8 cellular contexts compared by ENCODE assay signal in the genomic region with DNA sequence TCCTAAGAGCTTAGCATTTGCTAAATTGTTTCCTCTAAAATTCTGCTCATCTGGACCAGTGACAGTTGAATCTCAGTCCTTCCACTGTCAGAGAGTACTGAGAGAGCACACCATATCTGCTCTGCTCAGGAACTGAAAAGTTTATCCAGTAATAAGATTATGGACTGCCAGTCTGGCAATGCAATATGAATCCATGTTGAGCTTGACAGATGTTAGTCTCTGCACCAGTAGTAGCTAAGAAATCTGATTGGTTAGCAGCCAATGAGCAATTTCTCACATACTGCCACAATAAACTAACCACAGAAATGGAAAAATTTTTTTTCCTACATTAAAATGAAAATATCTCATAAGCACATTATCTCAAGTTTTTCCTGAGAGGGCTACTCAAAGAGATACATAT. TPM values are rescaled to one million over a fixed set of nuclear protein-coding genes. Genes with fewer than 3 reads are reported as not detected.
A peak's percentile ranks its signal among the peaks of the same experiment; 100 is the strongest.
DNase-seq lines count a peak whose midpoint lies in the region; ATAC-seq and TF ChIP-seq lines count a peak whose summit lies in the region.
"Had no signal": no experiment of that assay in that cellular context is flagged by ENCODE, and none has a peak within 500 bp of the region (broad histone marks: within the 10 kb centered on the region; RNA-seq: fewer than 3 reads in every experiment).

No MANE protein-coding gene starts in this region.

- DNase-seq in GM12865 (ENCODE audit: low read depth) (peak; percentile 8), OCI-M1 (lab: John Stamatoyannopoulos, UW) (peak; percentile 48), esophagus squamous epithelium (lab: John Stamatoyannopoulos, UW) (no peak), germinal center (ENCODE audit: low spot score) (no peak)
- no peak for DNase-seq in CD4-positive, alpha-beta memory T cell
- DNase-seq: activated CD8-positive, alpha-beta memory T cell treated with anti-CD3 and anti-CD28 coated beads, Interleukin-2, amount 50 U/mL, for 4 hours had no signal

- H3K36me3 ChIP-seq in esophagus squamous epithelium = no peaks in the 10 kb centered on the region
- H3K36me3 ChIP-seq in skeletal muscle tissue (ENCODE audit: control insufficient read depth in 3 of 3, insufficient read depth in 3 of 3, low read length in 3 of 3) = no peaks in the 10 kb centered on the region
- H3K36me3 ChIP-seq in CD4-positive, alpha-beta memory T cell (ENCODE audit: insufficient read depth, low read length) = no peaks in the 10 kb centered on the region

- H3K9ac ChIP-seq in skeletal muscle tissue (ENCODE audit: low read depth in 1 of 3, low read length in 3 of 3) = peak overlapping the region in 2 of 3 donors; percentile 27 to 90

- intact Hi-C loops in esophagus squamous epithelium (cut with DNase I) = no loop called here
- intact Hi-C loops in CD4-positive, alpha-beta memory T cell (cut with micrococcal nuclease) = loop anchor here (10.0 kb wide), 1 partner anchor 1052 kb away; the partner anchor contains the start of gene ATL2

- peaks cover 3 to 4% of the 10 kb centered on the region in 2 donors for H3K27me3 Mint-ChIP-seq in CD4-positive, alpha-beta memory T cell

- peaks cover 5 to 9% of the 10 kb centered on the region in 2 donors for H3K36me3 Mint-ChIP-seq in CD4-positive, alpha-beta memory T cell

- H3K4me3 ChIP-seq in GM12865 (ENCODE audit: low read depth, low read length) (peak overlapping the region; percentile 70), esophagus squamous epithelium (peak overlapping the region in 3 of 4 donors; percentile 78 to 96 (median 80)), skeletal muscle tissue (ENCODE audit: low read length in 3 of 3) (peak overlapping the region in 1 of 3 donors; percentile 27)
- no peak overlapping the region for H3K4me3 ChIP-seq in CD4-positive, alpha-beta memory T cell (ENCODE audit: low read length in 2 of 2)

- H3K4me3 Mint-ChIP-seq in CD4-positive, alpha-beta memory T cell = peak overlapping the region in 4 of 8 donors; percentile 5 to 67 (median 8)

- peak overlapping the region in 2 of 4 donors; percentile 92 to 95 for H3K27ac ChIP-seq in esophagus squamous epithelium
- no peak overlapping the region for H3K27ac ChIP-seq in skeletal muscle tissue (ENCODE audit: low read depth, low read length)
- no peak overlapping the region for H3K27ac ChIP-seq in CD4-positive, alpha-beta memory T cell (ENCODE audit: low read depth, low read length)

- CTCF ChIA-PET in CD4-positive, alpha-beta memory T cell (lab: Charles Lee; ENCODE audit: partially characterized antibody) = interaction anchor here (0.9 to 1.4 kb wide), 4 partner anchors 14 to 90 kb away, joined by 3 to 4 read pairs (median 3); no protein-coding TSS in a partner anchor

- no peaks in the 10 kb centered on the region for H3K27me3 ChIP-seq in esophagus squamous epithelium
- H3K27me3 ChIP-seq in skeletal muscle tissue (ENCODE audit: control insufficient read depth in 3 of 3, insufficient read depth in 3 of 3, low read length in 3 of 3) = no peaks in the 10 kb centered on the region
- no peaks in the 10 kb centered on the region for H3K27me3 ChIP-seq in CD4-positive, alpha-beta memory T cell (ENCODE audit: insufficient read depth, low read length)

- no peaks in the 10 kb centered on the region for H3K9me3 Mint-ChIP-seq in CD4-positive, alpha-beta memory T cell

- H3K27ac Mint-ChIP-seq in CD4-positive, alpha-beta memory T cell = peak overlapping the region in 1 of 7 donors; percentile 93

- H3K4me1 Mint-ChIP-seq in CD4-positive, alpha-beta memory T cell = peaks cover 34 to 70% (median 44%) of the 10 kb centered on the region in 4 donors

- no peaks in the 10 kb centered on the region for H3K9me3 ChIP-seq in esophagus squamous epithelium
- no peaks in the 10 kb centered on the region for H3K9me3 ChIP-seq in skeletal muscle tissue (ENCODE audit: control insufficient read depth in 3 of 3, low read length in 3 of 3)
- H3K9me3 ChIP-seq in CD4-positive, alpha-beta memory T cell (ENCODE audit: control insufficient read depth in 1 of 2, low read length in 2 of 2) = no peaks in the 10 kb centered on the region

- H3K4me1 ChIP-seq in esophagus squamous epithelium = peaks cover 4 to 69% (median 19%) of the 10 kb centered on the region in 3 donors
- peaks cover 6 to 22% (median 11%) of the 10 kb centered on the region in 3 donors for H3K4me1 ChIP-seq in skeletal muscle tissue (ENCODE audit: control insufficient read depth in 3 of 3, insufficient read depth in 3 of 3, low read length in 3 of 3)
- peaks cover 36% of the 10 kb centered on the region for H3K4me1 ChIP-seq in CD4-positive, alpha-beta memory T cell (ENCODE audit: insufficient read depth, low read length)

- no peak for ATAC-seq in GM21528 (IDR thresholded peaks at IDR 0.05; ENCODE audit: low FRiP score, unreplicated experiment)

- POLR2A ChIA-PET in CD4-positive, alpha-beta memory T cell (lab: Charles Lee; ENCODE audit: partially characterized antibody) = interaction anchor here (0.7 to 4.0 kb wide), 7 partner anchors 8 to 165 kb away, joined by 3 to 15 read pairs (median 3); partner anchors contain the start of genes CEBPZ, EIF2AK2 and NDUFAF7

- TF ChIP-seq CTCF in GM12865 (IDR thresholded peaks at IDR 0.05; ENCODE audit: insufficient read depth, low read depth, low read length, missing control alignments) (no peak), esophagus squamous epithelium (IDR thresholded peaks at IDR 0.05) (no peak)

- TF ChIP-seq POLR2A in esophagus squamous epithelium (IDR thresholded peaks at IDR 0.05) = no peak

RNA-seq across cellular contexts. Expression of gene PRKD3, which starts 2.3 kb away (rescaled TPM):
- total RNA-seq in esophagus squamous epithelium (10 to 100 TPM in 3 of 4 donors, 1 to 10 TPM in 1; 7.4 to 25.9 (median 23.2) TPM), skeletal muscle tissue (48.5 TPM)
- total RNA-seq in CD4-positive, alpha-beta memory T cell = 10 to 100 TPM; 34.6 to 37.7 TPM
- polyA plus RNA-seq in CD4-positive, alpha-beta memory T cell = 10 to 100 TPM; 20.4 to 22.5 TPM

RNA-seq across cellular contexts. Expression of gene QPCT, which starts 22.1 kb away (rescaled TPM):
- total RNA-seq in esophagus squamous epithelium (10 to 100 TPM in 2 of 4 donors, 1 to 10 TPM in 2; 2.1 to 13.7 (median 7.2) TPM), skeletal muscle tissue (5.2 TPM)
- total RNA-seq in CD4-positive, alpha-beta memory T cell = 1 to 10 TPM; 1.2 to 1.4 TPM
- polyA plus RNA-seq in CD4-positive, alpha-beta memory T cell = 1 to 10 TPM in 1 of 2 donors, under 1 TPM in 1; 0.23 to 1.3 TPM

Comparison
In these comparisons a context has a peak if more than half of its experiments do, and no peak if none do; other contexts are left out.
1. DNase-seq: peak in GM12865 (single experiment) and OCI-M1 (single experiment); none in esophagus squamous epithelium (single experiment), germinal center (single experiment) and CD4-positive, alpha-beta memory T cell (0 of 5).
2. H3K4me3 ChIP-seq: peak in GM12865 (single experiment) and esophagus squamous epithelium (3 of 4); none in CD4-positive, alpha-beta memory T cell (0 of 2).